In the genomic region with DNA sequence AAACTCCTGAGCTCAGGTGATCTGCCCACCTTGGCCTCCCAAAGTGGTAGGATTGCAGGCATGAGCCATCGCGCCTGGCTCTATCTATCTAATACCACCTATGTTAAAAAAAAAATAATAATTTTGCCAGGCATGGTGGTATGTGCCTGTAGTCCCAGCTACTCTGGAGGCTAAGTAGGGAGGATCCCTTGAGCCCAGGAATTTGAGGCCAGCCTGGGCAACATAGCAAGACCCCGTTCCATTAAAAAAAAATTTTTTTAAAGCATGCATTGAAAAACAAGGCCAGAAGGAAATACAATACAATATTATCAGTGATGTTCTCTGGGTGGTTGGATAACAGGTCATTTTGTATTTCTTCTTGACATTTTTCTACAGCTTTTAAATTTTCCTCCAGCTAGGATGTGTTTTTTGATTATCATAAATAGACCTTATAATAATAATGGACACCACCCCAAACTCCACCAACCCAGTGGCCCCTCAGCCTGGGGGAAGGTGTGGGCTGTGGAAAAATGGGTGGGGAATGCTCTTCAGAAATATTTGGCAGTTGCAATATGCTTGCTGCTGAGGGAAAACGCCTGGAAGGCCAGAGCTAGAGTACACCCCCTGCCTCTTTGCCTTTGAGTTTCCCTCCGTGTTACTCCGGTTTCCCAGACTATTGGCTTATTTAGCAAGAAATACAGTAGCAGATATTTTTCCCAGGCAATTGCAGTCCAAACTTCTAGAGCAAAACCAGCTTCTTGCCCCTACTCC, we compare ENCODE assay signal across 20 cellular contexts.
"Had no signal": no experiment of that assay in that cellular context is flagged by ENCODE, and none has a peak within 500 bp of the region (broad histone marks: within the 10 kb centered on the region; RNA-seq: fewer than 3 reads in every experiment).

No MANE protein-coding gene starts in this region.

- H3K9ac ChIP-seq: neural progenitor cell had no signal

- H3K27me3 ChIP-seq: body of pancreas, cardiac muscle cell, gastroesophageal sphincter, neural progenitor cell, upper lobe of left lung had no signal

- H3K4me3 ChIP-seq: body of pancreas, cardiac muscle cell, neural progenitor cell, prostate gland had no signal

- H3K36me3 ChIP-seq: cardiac muscle cell, esophagus squamous epithelium, gastroesophageal sphincter, neural progenitor cell, prostate gland, upper lobe of left lung had no signal

- H3K4me3 Mint-ChIP-seq: activated naive CD4-positive, alpha-beta T cell treated with anti-CD3 and anti-CD28 coated beads, Interleukin-2, amount 10 ng/mL, durations not matched to agents 7 days and 5 days; memory B cell; naive thymus-derived CD4-positive, alpha-beta T cell; neural progenitor cell; T-helper 17 cell had no signal

- H3K9me3 ChIP-seq: body of pancreas, esophagus squamous epithelium, gastroesophageal sphincter, prostate gland, upper lobe of left lung had no signal

- ATAC-seq: naive thymus-derived CD4-positive, alpha-beta T cell; T-helper 17 cell had no signal

- H3K36me3 Mint-ChIP-seq: activated naive CD4-positive, alpha-beta T cell treated with anti-CD3 and anti-CD28 coated beads, Interleukin-2, amount 10 ng/mL, durations not matched to agents 7 days and 5 days; memory B cell; naive thymus-derived CD4-positive, alpha-beta T cell; neural progenitor cell had no signal

- H3K27ac Mint-ChIP-seq: activated naive CD4-positive, alpha-beta T cell treated with anti-CD3 and anti-CD28 coated beads, Interleukin-2, amount 10 ng/mL, durations not matched to agents 7 days and 5 days; memory B cell; naive thymus-derived CD4-positive, alpha-beta T cell; neural progenitor cell; T-helper 17 cell had no signal

- H3K4me2 ChIP-seq: neural progenitor cell had no signal

- DNase-seq: activated CD4-positive, alpha-beta T cell treated with anti-CD3 and anti-CD28 coated beads for 4 hours; activated CD4-positive, alpha-beta T cell treated with anti-CD3 and anti-CD28 coated beads, Interleukin-2, amount 50 U/mL, for 48 hours; activated CD4-positive, CD25-positive, alpha-beta regulatory T cell; activated CD8-positive, alpha-beta memory T cell treated with anti-CD3 and anti-CD28 coated beads, Interleukin-2, amount 50 U/mL, for 48 hours; activated naive CD4-positive, alpha-beta T cell treated with anti-CD3 and anti-CD28 coated beads, Interleukin-2, amount 10 ng/mL, durations not matched to agents 7 days and 5 days; activated T-cell treated with anti-CD3 and anti-CD28 coated beads, Interleukin-2, amount 50 U/mL, for 48 hours; effector memory CD4-positive, alpha-beta T cell; esophagus squamous epithelium; naive thymus-derived CD4-positive, alpha-beta T cell; stimulated activated CD4-positive, alpha-beta T cell treated with anti-CD3 and anti-CD28 coated beads, Interleukin-4, amount 100 ng/mL, for 24 hours; stimulated activated naive CD4-positive, alpha-beta T cell treated with Interleukin-2 at 50 U/mL for 16 hours; SW 1271; T-helper 17 cell had no signal

- H3K9me3 Mint-ChIP-seq: activated naive CD4-positive, alpha-beta T cell treated with anti-CD3 and anti-CD28 coated beads, Interleukin-2, amount 10 ng/mL, durations not matched to agents 7 days and 5 days; memory B cell; naive thymus-derived CD4-positive, alpha-beta T cell; neural progenitor cell had no signal

- H3K4me1 ChIP-seq: neural progenitor cell, prostate gland had no signal

- H3K27ac ChIP-seq: body of pancreas, cardiac muscle cell, neural progenitor cell, prostate gland had no signal

- H3K27me3 Mint-ChIP-seq: memory B cell; naive thymus-derived CD4-positive, alpha-beta T cell; T-helper 17 cell had no signal

- H3K4me1 Mint-ChIP-seq: activated naive CD4-positive, alpha-beta T cell treated with anti-CD3 and anti-CD28 coated beads, Interleukin-2, amount 10 ng/mL, durations not matched to agents 7 days and 5 days had no signal
